1 cellular context compared by ENCODE assay signal in the genomic region with DNA sequence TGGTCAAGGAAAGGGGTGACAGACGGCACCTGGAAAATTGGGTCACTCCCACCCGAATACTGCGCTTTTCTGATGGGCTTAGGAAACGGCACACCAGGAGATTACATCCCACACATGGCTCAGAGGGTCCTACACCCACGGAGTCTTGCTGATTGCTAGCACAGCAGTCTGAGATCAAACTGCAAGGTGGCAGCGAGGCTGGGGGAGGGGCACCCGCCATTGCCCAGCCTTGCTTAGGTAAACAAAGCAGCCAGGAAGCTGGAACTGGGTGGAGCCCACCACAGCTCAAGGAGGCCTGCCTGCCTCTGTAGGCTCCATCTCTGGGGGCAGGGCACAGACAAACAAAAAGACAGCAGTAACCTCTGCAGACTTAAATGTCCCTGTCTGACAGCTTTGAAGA.
TF ChIP-seq lines count a peak whose summit lies in the region.
"Not testable (repeated sequence)": the region's sequence is repeated elsewhere in the genome, so short reads cannot be mapped to it uniquely, and the experiment has no call there.

No MANE protein-coding gene starts in this region.

TF ChIP-seq in HepG2, 621 proteins besides CTCF, POLR2A, EP300 and RAD21:
- not testable (repeated sequence) for TF ChIP-seq FOXA1 (IDR thresholded peaks at IDR 0.05)
- 0 out of 2 replicates have a peak, but pooled peaks have one; percentile 9 for TF ChIP-seq FOXA1 (CRISPR knock-in tag; IDR thresholded peaks at IDR 0.05)
